Comparison of ENCODE assay signal across 8 cellular contexts in the genomic region with DNA sequence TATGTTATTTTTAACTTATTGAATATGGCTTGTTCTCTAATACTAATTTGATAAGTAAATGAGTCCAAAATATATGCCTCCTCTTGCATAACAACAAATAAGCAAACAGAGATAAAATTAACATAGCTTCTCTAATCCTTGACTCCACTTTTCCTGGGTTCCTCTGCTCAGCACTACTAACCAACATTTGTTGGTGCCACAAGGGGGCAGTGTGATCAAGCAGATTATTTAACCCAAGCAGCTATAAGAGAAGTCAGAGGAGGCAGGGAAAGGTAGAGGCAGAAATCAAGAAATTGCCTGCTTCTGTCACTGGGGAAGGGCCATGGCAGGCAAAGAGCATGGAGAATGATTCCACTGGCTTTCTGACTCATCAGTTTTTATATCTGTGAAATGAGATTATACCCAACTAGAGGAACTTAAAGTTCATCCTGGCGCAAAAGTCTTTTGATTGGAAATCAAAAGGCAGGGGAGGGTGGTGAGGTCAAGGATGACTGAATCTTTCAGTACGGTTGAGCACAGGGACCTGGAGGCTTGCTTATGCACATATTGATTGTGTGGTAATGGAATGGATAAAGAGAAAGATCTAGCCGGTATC.
DNase-seq lines count a peak whose midpoint lies in the region; ATAC-seq and TF ChIP-seq lines count a peak whose summit lies in the region.

No MANE protein-coding gene starts in this region.

- H3K4me3 Mint-ChIP-seq in Calu3 (ENCODE audit: low read depth, unreplicated experiment), result no peak overlapping the region
- H3K4me3 Mint-ChIP-seq in activated T-helper 2 cell treated with anti-CD3 and anti-CD28 coated beads, Interferon-gamma antibody, Interleukin-2, Interleukin-4, amounts not matched to agents 10 μg/mL and 5 μg/mL and 100 μg/mL, durations not matched to agents 14 hours and 24 hours and 36 hours (ENCODE audit: low read depth), result no peak overlapping the region

- H3K4me3 ChIP-seq in gastroesophageal sphincter, result no peak overlapping the region
- H3K4me3 ChIP-seq in trophoblast cell (ENCODE audit: low read depth, low read length), result no peak overlapping the region

- POLR2A ChIA-PET in RWPE1 (lab: Yijun Ruan, JAX; ENCODE audit: low non-redundant PET), result no interaction called here

- no peak overlapping the region for H3K4me2 ChIP-seq in trophoblast cell (ENCODE audit: low read length)

- H3K9me3 ChIP-seq in gastroesophageal sphincter (no peaks in the 10 kb centered on the region), trophoblast cell (ENCODE audit: insufficient read depth, low read depth, low read length) (no peaks in the 10 kb centered on the region)

- DNase-seq in Calu3 (peak; percentile 70), HuH-7.5 (ENCODE audit: low spot score) (peak; percentile 6), RWPE1 (ENCODE audit: low spot score) (peak; percentile 42), trophoblast cell (peak; percentile 72 to 82), ureter (ENCODE audit: low spot score) (peak; percentile 69)
- peak; percentile 39 for DNase-seq in activated T-helper 2 cell treated with anti-CD3 and anti-CD28 coated beads, Interferon-gamma antibody, Interleukin-2, Interleukin-4, amounts not matched to agents 10 μg/mL and 5 μg/mL and 100 μg/mL, durations not matched to agents 14 hours and 24 hours and 36 hours (ENCODE audit: low spot score)

- no peak overlapping the region for H2BK5ac ChIP-seq in trophoblast cell (ENCODE audit: low read depth, low read length, poor library complexity)

- H3K4me1 ChIP-seq in gastroesophageal sphincter, result no peaks in the 10 kb centered on the region
- H3K4me1 ChIP-seq in trophoblast cell (ENCODE audit: control insufficient read depth in 1 of 2, insufficient read depth in 2 of 2, low read length in 2 of 2), result no peaks in the 10 kb centered on the region

- no peak overlapping the region for H4K91ac ChIP-seq in trophoblast cell (ENCODE audit: low read depth, low read length)

- H3K36me3 ChIP-seq in gastroesophageal sphincter (no peaks in the 10 kb centered on the region), trophoblast cell (ENCODE audit: control insufficient read depth in 1 of 2, insufficient read depth in 2 of 2, low read length in 2 of 2) (no peaks in the 10 kb centered on the region)

- no peaks in the 10 kb centered on the region for H3K4me1 Mint-ChIP-seq in Calu3 (ENCODE audit: low read depth, unreplicated experiment)
- H3K4me1 Mint-ChIP-seq in activated T-helper 2 cell treated with anti-CD3 and anti-CD28 coated beads, Interferon-gamma antibody, Interleukin-2, Interleukin-4, amounts not matched to agents 10 μg/mL and 5 μg/mL and 100 μg/mL, durations not matched to agents 14 hours and 24 hours and 36 hours (ENCODE audit: low read depth), result no peaks in the 10 kb centered on the region

- H3K4ac ChIP-seq in trophoblast cell (ENCODE audit: low read depth, low read length), result no peak overlapping the region

- no peak overlapping the region for H3K23ac ChIP-seq in trophoblast cell (ENCODE audit: low read length)

- no peak overlapping the region for H3K9ac ChIP-seq in trophoblast cell (ENCODE audit: low read length)

- no peak overlapping the region for H2BK120ac ChIP-seq in trophoblast cell (ENCODE audit: insufficient read depth, low read length, poor library complexity)

- no peak overlapping the region for H3K27ac Mint-ChIP-seq in Calu3 (ENCODE audit: unreplicated experiment)
- no peak overlapping the region for H3K27ac Mint-ChIP-seq in activated T-helper 2 cell treated with anti-CD3 and anti-CD28 coated beads, Interferon-gamma antibody, Interleukin-2, Interleukin-4, amounts not matched to agents 10 μg/mL and 5 μg/mL and 100 μg/mL, durations not matched to agents 14 hours and 24 hours and 36 hours

- 67 to 70% methylated on average over 2 to 3 of the region's 3 CpGs for WGBS in gastroesophageal sphincter (ENCODE audit: low coverage in 1 of 2), 2 donors
- no CpG with 5 or more reads among the region's 3 CpGs for WGBS in trophoblast cell (ENCODE audit: extremely low coverage, insufficient coverage, insufficient read length)

- no TSS peak for BruUV-seq in Calu3 (replicated peaks; lab: Mats Ljungman, UMichigan)

- H2AFZ ChIP-seq in trophoblast cell (ENCODE audit: insufficient read depth, low read length, poor library complexity), result no peak overlapping the region

- TF ChIP-seq CTCF in Calu3 (IDR thresholded peaks at IDR 0.05; ENCODE audit: unreplicated experiment), result peak; percentile 50
- peak; percentile 76 for TF ChIP-seq CTCF in RWPE1 (conservative IDR thresholded peaks at IDR 0.05; ENCODE audit: low read depth)
- peak; percentile 67 to 77 (median 74) for TF ChIP-seq CTCF in gastroesophageal sphincter (IDR thresholded peaks at IDR 0.05)

- H4K8ac ChIP-seq in trophoblast cell (ENCODE audit: low read depth, low read length), result no peak overlapping the region

- no peak overlapping the region for H2BK12ac ChIP-seq in trophoblast cell (ENCODE audit: low read length)

- H3K36me3 Mint-ChIP-seq in Calu3 (ENCODE audit: insufficient read depth, unreplicated experiment), result no peaks in the 10 kb centered on the region
- no peaks in the 10 kb centered on the region for H3K36me3 Mint-ChIP-seq in activated T-helper 2 cell treated with anti-CD3 and anti-CD28 coated beads, Interferon-gamma antibody, Interleukin-2, Interleukin-4, amounts not matched to agents 10 μg/mL and 5 μg/mL and 100 μg/mL, durations not matched to agents 14 hours and 24 hours and 36 hours (ENCODE audit: low read depth)

- no peak overlapping the region for H2AK5ac ChIP-seq in trophoblast cell (ENCODE audit: low read length)

- ATAC-seq in GM19463 (IDR thresholded peaks at IDR 0.05; ENCODE audit: unreplicated experiment) (peak; percentile 62), gastroesophageal sphincter (no peak)

- no peaks in the 10 kb centered on the region for H3K79me2 ChIP-seq in trophoblast cell (ENCODE audit: control insufficient read depth, insufficient read depth, low read length, poor library complexity)

- no peak overlapping the region for H4K12ac ChIP-seq in trophoblast cell (ENCODE audit: low read depth, low read length)

- H3K14ac ChIP-seq in trophoblast cell (ENCODE audit: low read length), result no peak overlapping the region

- H3K9me3 Mint-ChIP-seq in Calu3 (ENCODE audit: low read depth, unreplicated experiment), result no peaks in the 10 kb centered on the region
- no peaks in the 10 kb centered on the region for H3K9me3 Mint-ChIP-seq in activated T-helper 2 cell treated with anti-CD3 and anti-CD28 coated beads, Interferon-gamma antibody, Interleukin-2, Interleukin-4, amounts not matched to agents 10 μg/mL and 5 μg/mL and 100 μg/mL, durations not matched to agents 14 hours and 24 hours and 36 hours

- H3K27me3 Mint-ChIP-seq in Calu3 (ENCODE audit: unreplicated experiment), result peaks cover 34% of the 10 kb centered on the region
- peaks cover 18% of the 10 kb centered on the region for H3K27me3 Mint-ChIP-seq in activated T-helper 2 cell treated with anti-CD3 and anti-CD28 coated beads, Interferon-gamma antibody, Interleukin-2, Interleukin-4, amounts not matched to agents 10 μg/mL and 5 μg/mL and 100 μg/mL, durations not matched to agents 14 hours and 24 hours and 36 hours (ENCODE audit: low read depth)

- no peak for TF ChIP-seq EP300 in gastroesophageal sphincter (IDR thresholded peaks at IDR 0.05)

- no peaks in the 10 kb centered on the region for H3K79me1 ChIP-seq in trophoblast cell (ENCODE audit: low read length)

- CTCF ChIA-PET in Calu3 (lab: Charles Lee), result interaction anchor here (1.0 to 4.5 kb wide), 9 partner anchors 50 to 677 kb away, joined by 3 to 76 read pairs (median 8); partner anchors contain the start of genes B4GALT4, CD80, IGSF11 and TEX55
- CTCF ChIA-PET in RWPE1 (lab: Yijun Ruan, JAX), result interaction anchor here (0.5 to 4.8 kb wide), 17 partner anchors 9 to 1075 kb away, joined by 3 to 45 read pairs (median 4); partner anchors contain the start of gene IGSF11

- intact Hi-C loops in Calu3 (cut with micrococcal nuclease; ENCODE audit: unreplicated experiment), result loop anchor here (1.0 to 2.0 kb wide), 3 partner anchors 216 to 799 kb away; partner anchors contain the start of gene B4GALT4
- intact Hi-C loops in activated T-helper 2 cell treated with anti-CD3 and anti-CD28 coated beads, Interferon-gamma antibody, Interleukin-2, Interleukin-4, amounts not matched to agents 10 μg/mL and 5 μg/mL and 100 μg/mL, durations not matched to agents 14 hours and 24 hours and 36 hours (cut with micrococcal nuclease), result loop anchor here (1.0 kb wide), 2 partner anchors 216 to 799 kb away; no protein-coding TSS in a partner anchor

- no peak overlapping the region for H3K18ac ChIP-seq in trophoblast cell (ENCODE audit: low read length)

- H3K27ac ChIP-seq in RWPE1, result no peak overlapping the region
- H3K27ac ChIP-seq in gastroesophageal sphincter, result no peak overlapping the region
- H3K27ac ChIP-seq in trophoblast cell (ENCODE audit: low read depth, low read length), result no peak overlapping the region

- no peak for TF ChIP-seq POLR2A in gastroesophageal sphincter (IDR thresholded peaks at IDR 0.05)

- H3K27me3 ChIP-seq in gastroesophageal sphincter (peaks cover 33% of the 10 kb centered on the region), trophoblast cell (ENCODE audit: insufficient read depth, low read length) (no peaks in the 10 kb centered on the region)

Comparison
In these comparisons a context has a peak if more than half of its experiments do, and no peak if none do; other contexts are left out.
1. DNase-seq: peak in every context shown above with its lines; median percentile 77 in trophoblast cell; 70 in Calu3; 69 in ureter; 42 in RWPE1; 39 in activated T-helper 2 cell treated with anti-CD3 and anti-CD28 coated beads, Interferon-gamma antibody, Interleukin-2, Interleukin-4, amounts not matched to agents 10 μg/mL and 5 μg/mL and 100 μg/mL, durations not matched to agents 14 hours and 24 hours and 36 hours; 6 in HuH-7.5.